12 cellular contexts compared by ENCODE assay signal in genomic region chr17:30267625-30268024, GRCh38. TPM values are rescaled to one million over a fixed set of nuclear protein-coding genes. Genes with fewer than 3 reads are reported as not detected.
"Had no signal": no experiment of that assay in that cellular context is flagged by ENCODE, and none has a peak within 500 bp of the region (broad histone marks: within the 10 kb centered on the region; RNA-seq: fewer than 3 reads in every experiment).

No MANE protein-coding gene starts in this region.

- ATAC-seq: foreskin keratinocyte, lower lobe of right lung, sciatic nerve, T-helper 17 cell had no signal

- H3K4me1 Mint-ChIP-seq: activated CD4-positive, alpha-beta T cell treated with anti-CD3 and anti-CD28 coated beads, Interleukin-2, amount 10 ng/mL, durations not matched to agents 7 days and 5 days; nephron progenitor cell had no signal

- DNase-seq: activated CD4-positive, alpha-beta T cell treated with anti-CD3 and anti-CD28 coated beads, Interleukin-2, amount 10 ng/mL, durations not matched to agents 7 days and 5 days; aorta; lower lobe of right lung; nephron progenitor cell; stimulated activated CD4-positive, alpha-beta T cell treated with anti-CD3 and anti-CD28 coated beads, Interleukin-1b, Interleukin-23, amount 100 ng/mL, for 48 hours; stomach; T-helper 17 cell had no signal

- FAIRE-seq: colon had no signal

- H3K9me3 Mint-ChIP-seq: activated CD4-positive, alpha-beta T cell treated with anti-CD3 and anti-CD28 coated beads, Interleukin-2, amount 10 ng/mL, durations not matched to agents 7 days and 5 days; activated T-helper 1 cell treated with anti-CD3 and anti-CD28 coated beads, Interleukin-12 subunit alpha, Interleukin-12 subunit beta, Interleukin-2, Interleukin-4 antibody, amounts not matched to agents 30 ng/mL and 10 ng/mL and 1 ng/mL, durations not matched to agents 14 hours and 24 hours and 36 hours; nephron progenitor cell had no signal

- H3K4me3 Mint-ChIP-seq: activated CD4-positive, alpha-beta T cell treated with anti-CD3 and anti-CD28 coated beads, Interleukin-2, amount 10 ng/mL, durations not matched to agents 7 days and 5 days; activated T-helper 1 cell treated with anti-CD3 and anti-CD28 coated beads, Interleukin-12 subunit alpha, Interleukin-12 subunit beta, Interleukin-2, Interleukin-4 antibody, amounts not matched to agents 30 ng/mL and 10 ng/mL and 1 ng/mL, durations not matched to agents 14 hours and 24 hours and 36 hours; nephron progenitor cell; T-helper 17 cell had no signal

- H3K27ac ChIP-seq: cardiac muscle cell, foreskin keratinocyte, lower lobe of right lung, stomach had no signal

- H3K9me3 ChIP-seq: lower lobe of right lung, stomach had no signal

- H3K27me3 ChIP-seq: cardiac muscle cell, foreskin keratinocyte, stomach had no signal

- H3K4me3 ChIP-seq: cardiac muscle cell, lower lobe of right lung, stomach had no signal

- H3K27ac Mint-ChIP-seq: activated CD4-positive, alpha-beta T cell treated with anti-CD3 and anti-CD28 coated beads, Interleukin-2, amount 10 ng/mL, durations not matched to agents 7 days and 5 days; activated T-helper 1 cell treated with anti-CD3 and anti-CD28 coated beads, Interleukin-12 subunit alpha, Interleukin-12 subunit beta, Interleukin-2, Interleukin-4 antibody, amounts not matched to agents 30 ng/mL and 10 ng/mL and 1 ng/mL, durations not matched to agents 14 hours and 24 hours and 36 hours; nephron progenitor cell; T-helper 17 cell had no signal

- H3K27me3 Mint-ChIP-seq: activated CD4-positive, alpha-beta T cell treated with anti-CD3 and anti-CD28 coated beads, Interleukin-2, amount 10 ng/mL, durations not matched to agents 7 days and 5 days; T-helper 17 cell had no signal

- H3K4me1 ChIP-seq: foreskin keratinocyte had no signal

RNA-seq across cellular contexts. Expression of gene SLC6A4, which starts 32.1 kb away (rescaled TPM):
- total RNA-seq: activated T-helper 1 cell treated with anti-CD3 and anti-CD28 coated beads, Interleukin-12 subunit alpha, Interleukin-12 subunit beta, Interleukin-2, Interleukin-4 antibody, amounts not matched to agents 30 ng/mL and 10 ng/mL and 1 ng/mL, durations not matched to agents 14 hours and 24 hours and 36 hours; foreskin keratinocyte had no signal
- polyA plus RNA-seq: cardiac muscle cell, foreskin keratinocyte had no signal
